ENCODE assay signal across 2 cellular contexts in the genomic region with DNA sequence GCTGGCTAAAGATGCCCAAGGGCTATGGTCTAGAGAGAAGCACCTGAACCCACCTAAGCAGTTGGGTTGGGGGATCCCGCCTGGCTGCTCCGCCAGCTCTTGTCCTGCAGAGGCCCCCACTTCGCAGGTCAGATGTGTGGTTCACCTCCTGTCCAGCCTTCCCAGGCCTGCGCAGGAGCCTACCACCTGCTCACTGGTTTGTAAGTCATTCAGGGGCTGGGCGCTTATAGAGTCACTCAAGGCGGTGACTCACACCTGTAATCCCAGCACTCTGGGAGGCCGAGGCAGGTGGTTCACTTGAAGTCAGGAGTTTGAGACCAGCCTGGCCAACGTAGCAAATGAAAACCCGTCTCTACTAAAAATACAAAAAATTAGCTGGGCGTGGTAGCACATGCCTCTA.
TF ChIP-seq lines count a peak whose summit lies in the region.

No MANE protein-coding gene starts in this region.

TF ChIP-seq in GM23338, 12 proteins besides CTCF, POLR2A, EP300 and RAD21 (continues in another document):
- TF ChIP-seq JUNB (IDR thresholded peaks at IDR 0.05; ENCODE audit: unreplicated experiment), result no peak
- TF ChIP-seq EZH2 (IDR thresholded peaks at IDR 0.05; ENCODE audit: low read depth, unreplicated experiment), result no peak
- TF ChIP-seq, protein P1, sequence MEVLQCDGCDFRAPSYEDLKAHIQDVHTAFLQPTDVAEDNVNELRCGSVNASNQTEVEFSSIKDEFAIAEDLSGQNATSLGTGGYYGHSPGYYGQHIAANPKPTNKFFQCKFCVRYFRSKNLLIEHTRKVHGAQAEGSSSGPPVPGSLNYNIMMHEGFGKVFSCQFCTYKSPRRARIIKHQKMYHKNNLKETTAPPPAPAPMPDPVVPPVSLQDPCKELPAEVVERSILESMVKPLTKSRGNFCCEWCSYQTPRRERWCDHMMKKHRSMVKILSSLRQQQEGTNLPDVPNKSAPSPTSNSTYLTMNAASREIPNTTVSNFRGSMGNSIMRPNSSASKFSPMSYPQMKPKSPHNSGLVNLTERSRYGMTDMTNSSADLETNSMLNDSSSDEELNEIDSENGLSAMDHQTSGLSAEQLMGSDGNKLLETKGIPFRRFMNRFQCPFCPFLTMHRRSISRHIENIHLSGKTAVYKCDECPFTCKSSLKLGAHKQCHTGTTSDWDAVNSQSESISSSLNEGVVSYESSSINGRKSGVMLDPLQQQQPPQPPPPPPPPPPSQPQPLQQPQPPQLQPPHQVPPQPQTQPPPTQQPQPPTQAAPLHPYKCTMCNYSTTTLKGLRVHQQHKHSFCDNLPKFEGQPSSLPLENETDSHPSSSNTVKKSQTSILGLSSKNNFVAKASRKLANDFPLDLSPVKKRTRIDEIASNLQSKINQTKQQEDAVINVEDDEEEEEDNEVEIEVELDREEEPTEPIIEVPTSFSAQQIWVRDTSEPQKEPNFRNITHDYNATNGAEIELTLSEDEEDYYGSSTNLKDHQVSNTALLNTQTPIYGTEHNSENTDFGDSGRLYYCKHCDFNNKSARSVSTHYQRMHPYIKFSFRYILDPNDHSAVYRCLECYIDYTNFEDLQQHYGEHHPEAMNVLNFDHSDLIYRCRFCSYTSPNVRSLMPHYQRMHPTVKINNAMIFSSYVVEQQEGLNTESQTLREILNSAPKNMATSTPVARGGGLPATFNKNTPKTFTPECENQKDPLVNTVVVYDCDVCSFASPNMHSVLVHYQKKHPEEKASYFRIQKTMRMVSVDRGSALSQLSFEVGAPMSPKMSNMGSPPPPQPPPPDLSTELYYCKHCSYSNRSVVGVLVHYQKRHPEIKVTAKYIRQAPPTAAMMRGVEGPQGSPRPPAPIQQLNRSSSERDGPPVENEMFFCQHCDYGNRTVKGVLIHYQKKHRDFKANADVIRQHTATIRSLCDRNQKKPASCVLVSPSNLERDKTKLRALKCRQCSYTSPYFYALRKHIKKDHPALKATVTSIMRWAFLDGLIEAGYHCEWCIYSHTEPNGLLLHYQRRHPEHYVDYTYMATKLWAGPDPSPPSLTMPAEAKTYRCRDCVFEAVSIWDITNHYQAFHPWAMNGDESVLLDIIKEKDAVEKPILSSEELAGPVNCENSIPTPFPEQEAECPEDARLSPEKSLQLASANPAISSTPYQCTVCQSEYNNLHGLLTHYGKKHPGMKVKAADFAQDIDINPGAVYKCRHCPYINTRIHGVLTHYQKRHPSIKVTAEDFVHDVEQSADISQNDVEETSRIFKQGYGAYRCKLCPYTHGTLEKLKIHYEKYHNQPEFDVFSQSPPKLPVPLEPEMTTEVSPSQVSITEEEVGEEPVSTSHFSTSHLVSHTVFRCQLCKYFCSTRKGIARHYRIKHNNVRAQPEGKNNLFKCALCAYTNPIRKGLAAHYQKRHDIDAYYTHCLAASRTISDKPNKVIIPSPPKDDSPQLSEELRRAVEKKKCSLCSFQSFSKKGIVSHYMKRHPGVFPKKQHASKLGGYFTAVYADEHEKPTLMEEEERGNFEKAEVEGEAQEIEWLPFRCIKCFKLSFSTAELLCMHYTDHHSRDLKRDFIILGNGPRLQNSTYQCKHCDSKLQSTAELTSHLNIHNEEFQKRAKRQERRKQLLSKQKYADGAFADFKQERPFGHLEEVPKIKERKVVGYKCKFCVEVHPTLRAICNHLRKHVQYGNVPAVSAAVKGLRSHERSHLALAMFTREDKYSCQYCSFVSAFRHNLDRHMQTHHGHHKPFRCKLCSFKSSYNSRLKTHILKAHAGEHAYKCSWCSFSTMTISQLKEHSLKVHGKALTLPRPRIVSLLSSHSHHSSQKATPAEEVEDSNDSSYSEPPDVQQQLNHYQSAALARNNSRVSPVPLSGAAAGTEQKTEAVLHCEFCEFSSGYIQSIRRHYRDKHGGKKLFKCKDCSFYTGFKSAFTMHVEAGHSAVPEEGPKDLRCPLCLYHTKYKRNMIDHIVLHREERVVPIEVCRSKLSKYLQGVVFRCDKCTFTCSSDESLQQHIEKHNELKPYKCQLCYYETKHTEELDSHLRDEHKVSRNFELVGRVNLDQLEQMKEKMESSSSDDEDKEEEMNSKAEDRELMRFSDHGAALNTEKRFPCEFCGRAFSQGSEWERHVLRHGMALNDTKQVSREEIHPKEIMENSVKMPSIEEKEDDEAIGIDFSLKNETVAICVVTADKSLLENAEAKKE (CRISPR knock-in tag; IDR thresholded peaks at IDR 0.05), result no peak
- TF ChIP-seq, protein P2, sequence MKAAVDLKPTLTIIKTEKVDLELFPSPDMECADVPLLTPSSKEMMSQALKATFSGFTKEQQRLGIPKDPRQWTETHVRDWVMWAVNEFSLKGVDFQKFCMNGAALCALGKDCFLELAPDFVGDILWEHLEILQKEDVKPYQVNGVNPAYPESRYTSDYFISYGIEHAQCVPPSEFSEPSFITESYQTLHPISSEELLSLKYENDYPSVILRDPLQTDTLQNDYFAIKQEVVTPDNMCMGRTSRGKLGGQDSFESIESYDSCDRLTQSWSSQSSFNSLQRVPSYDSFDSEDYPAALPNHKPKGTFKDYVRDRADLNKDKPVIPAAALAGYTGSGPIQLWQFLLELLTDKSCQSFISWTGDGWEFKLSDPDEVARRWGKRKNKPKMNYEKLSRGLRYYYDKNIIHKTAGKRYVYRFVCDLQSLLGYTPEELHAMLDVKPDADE (IDR thresholded peaks at IDR 0.05), result no peak
- no peak for TF ChIP-seq ZNF114 (CRISPR knock-in tag; IDR thresholded peaks at IDR 0.05)
- TF ChIP-seq NANOG (IDR thresholded peaks at IDR 0.05; ENCODE audit: borderline replicate concordance), result no peak
- no peak for TF ChIP-seq ZNF331 (CRISPR knock-in tag; IDR thresholded peaks at IDR 0.05; ENCODE audit: low read depth)
- TF ChIP-seq, protein P3, sequence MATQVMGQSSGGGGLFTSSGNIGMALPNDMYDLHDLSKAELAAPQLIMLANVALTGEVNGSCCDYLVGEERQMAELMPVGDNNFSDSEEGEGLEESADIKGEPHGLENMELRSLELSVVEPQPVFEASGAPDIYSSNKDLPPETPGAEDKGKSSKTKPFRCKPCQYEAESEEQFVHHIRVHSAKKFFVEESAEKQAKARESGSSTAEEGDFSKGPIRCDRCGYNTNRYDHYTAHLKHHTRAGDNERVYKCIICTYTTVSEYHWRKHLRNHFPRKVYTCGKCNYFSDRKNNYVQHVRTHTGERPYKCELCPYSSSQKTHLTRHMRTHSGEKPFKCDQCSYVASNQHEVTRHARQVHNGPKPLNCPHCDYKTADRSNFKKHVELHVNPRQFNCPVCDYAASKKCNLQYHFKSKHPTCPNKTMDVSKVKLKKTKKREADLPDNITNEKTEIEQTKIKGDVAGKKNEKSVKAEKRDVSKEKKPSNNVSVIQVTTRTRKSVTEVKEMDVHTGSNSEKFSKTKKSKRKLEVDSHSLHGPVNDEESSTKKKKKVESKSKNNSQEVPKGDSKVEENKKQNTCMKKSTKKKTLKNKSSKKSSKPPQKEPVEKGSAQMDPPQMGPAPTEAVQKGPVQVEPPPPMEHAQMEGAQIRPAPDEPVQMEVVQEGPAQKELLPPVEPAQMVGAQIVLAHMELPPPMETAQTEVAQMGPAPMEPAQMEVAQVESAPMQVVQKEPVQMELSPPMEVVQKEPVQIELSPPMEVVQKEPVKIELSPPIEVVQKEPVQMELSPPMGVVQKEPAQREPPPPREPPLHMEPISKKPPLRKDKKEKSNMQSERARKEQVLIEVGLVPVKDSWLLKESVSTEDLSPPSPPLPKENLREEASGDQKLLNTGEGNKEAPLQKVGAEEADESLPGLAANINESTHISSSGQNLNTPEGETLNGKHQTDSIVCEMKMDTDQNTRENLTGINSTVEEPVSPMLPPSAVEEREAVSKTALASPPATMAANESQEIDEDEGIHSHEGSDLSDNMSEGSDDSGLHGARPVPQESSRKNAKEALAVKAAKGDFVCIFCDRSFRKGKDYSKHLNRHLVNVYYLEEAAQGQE (IDR thresholded peaks at IDR 0.05; ENCODE audit: unreplicated experiment), result no peak
- no peak for TF ChIP-seq CREB1 (CRISPR knock-in tag; IDR thresholded peaks at IDR 0.05; ENCODE audit: low read depth)
- TF ChIP-seq STAT1 (IDR thresholded peaks at IDR 0.05; ENCODE audit: unreplicated experiment), result no peak

TF ChIP-seq in WTC11, 78 proteins besides CTCF, POLR2A, EP300 and RAD21:
- TF ChIP-seq, protein P4, sequence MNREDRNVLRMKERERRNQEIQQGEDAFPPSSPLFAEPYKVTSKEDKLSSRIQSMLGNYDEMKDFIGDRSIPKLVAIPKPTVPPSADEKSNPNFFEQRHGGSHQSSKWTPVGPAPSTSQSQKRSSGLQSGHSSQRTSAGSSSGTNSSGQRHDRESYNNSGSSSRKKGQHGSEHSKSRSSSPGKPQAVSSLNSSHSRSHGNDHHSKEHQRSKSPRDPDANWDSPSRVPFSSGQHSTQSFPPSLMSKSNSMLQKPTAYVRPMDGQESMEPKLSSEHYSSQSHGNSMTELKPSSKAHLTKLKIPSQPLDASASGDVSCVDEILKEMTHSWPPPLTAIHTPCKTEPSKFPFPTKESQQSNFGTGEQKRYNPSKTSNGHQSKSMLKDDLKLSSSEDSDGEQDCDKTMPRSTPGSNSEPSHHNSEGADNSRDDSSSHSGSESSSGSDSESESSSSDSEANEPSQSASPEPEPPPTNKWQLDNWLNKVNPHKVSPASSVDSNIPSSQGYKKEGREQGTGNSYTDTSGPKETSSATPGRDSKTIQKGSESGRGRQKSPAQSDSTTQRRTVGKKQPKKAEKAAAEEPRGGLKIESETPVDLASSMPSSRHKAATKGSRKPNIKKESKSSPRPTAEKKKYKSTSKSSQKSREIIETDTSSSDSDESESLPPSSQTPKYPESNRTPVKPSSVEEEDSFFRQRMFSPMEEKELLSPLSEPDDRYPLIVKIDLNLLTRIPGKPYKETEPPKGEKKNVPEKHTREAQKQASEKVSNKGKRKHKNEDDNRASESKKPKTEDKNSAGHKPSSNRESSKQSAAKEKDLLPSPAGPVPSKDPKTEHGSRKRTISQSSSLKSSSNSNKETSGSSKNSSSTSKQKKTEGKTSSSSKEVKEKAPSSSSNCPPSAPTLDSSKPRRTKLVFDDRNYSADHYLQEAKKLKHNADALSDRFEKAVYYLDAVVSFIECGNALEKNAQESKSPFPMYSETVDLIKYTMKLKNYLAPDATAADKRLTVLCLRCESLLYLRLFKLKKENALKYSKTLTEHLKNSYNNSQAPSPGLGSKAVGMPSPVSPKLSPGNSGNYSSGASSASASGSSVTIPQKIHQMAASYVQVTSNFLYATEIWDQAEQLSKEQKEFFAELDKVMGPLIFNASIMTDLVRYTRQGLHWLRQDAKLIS (CRISPR knock-in tag; IDR thresholded peaks at IDR 0.05; ENCODE audit: borderline replicate concordance), result no peak
- TF ChIP-seq, protein P5, sequence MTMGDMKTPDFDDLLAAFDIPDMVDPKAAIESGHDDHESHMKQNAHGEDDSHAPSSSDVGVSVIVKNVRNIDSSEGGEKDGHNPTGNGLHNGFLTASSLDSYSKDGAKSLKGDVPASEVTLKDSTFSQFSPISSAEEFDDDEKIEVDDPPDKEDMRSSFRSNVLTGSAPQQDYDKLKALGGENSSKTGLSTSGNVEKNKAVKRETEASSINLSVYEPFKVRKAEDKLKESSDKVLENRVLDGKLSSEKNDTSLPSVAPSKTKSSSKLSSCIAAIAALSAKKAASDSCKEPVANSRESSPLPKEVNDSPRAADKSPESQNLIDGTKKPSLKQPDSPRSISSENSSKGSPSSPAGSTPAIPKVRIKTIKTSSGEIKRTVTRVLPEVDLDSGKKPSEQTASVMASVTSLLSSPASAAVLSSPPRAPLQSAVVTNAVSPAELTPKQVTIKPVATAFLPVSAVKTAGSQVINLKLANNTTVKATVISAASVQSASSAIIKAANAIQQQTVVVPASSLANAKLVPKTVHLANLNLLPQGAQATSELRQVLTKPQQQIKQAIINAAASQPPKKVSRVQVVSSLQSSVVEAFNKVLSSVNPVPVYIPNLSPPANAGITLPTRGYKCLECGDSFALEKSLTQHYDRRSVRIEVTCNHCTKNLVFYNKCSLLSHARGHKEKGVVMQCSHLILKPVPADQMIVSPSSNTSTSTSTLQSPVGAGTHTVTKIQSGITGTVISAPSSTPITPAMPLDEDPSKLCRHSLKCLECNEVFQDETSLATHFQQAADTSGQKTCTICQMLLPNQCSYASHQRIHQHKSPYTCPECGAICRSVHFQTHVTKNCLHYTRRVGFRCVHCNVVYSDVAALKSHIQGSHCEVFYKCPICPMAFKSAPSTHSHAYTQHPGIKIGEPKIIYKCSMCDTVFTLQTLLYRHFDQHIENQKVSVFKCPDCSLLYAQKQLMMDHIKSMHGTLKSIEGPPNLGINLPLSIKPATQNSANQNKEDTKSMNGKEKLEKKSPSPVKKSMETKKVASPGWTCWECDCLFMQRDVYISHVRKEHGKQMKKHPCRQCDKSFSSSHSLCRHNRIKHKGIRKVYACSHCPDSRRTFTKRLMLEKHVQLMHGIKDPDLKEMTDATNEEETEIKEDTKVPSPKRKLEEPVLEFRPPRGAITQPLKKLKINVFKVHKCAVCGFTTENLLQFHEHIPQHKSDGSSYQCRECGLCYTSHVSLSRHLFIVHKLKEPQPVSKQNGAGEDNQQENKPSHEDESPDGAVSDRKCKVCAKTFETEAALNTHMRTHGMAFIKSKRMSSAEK (CRISPR knock-in tag; IDR thresholded peaks at IDR 0.05; ENCODE audit: borderline replicate concordance), result no peak
